Comparison of ENCODE assay signal across 18 cellular contexts in genomic region chr16:71352963-71353460, GRCh38. TPM values are rescaled to one million over a fixed set of nuclear protein-coding genes. Genes with fewer than 3 reads are reported as not detected.
DNase-seq lines count a peak whose midpoint lies in the region; ATAC-seq lines count a peak whose summit lies in the region.
"Had no signal": no experiment of that assay in that cellular context is flagged by ENCODE, and none has a peak within 500 bp of the region (broad histone marks: within the 10 kb centered on the region; RNA-seq: fewer than 3 reads in every experiment).

No MANE protein-coding gene starts in this region.

- ATAC-seq in Right ventricle myocardium superior (ENCODE audit: poor library complexity) (no peak), HG02623 (IDR thresholded peaks at IDR 0.05; ENCODE audit: unreplicated experiment) (no peak)
- ATAC-seq: CD8-positive, alpha-beta T cell; GM12878 had no signal

- intact Hi-C loops in cardiac septum (cut with DNase I), result no loop called here
- intact Hi-C loops in Right ventricle myocardium superior (cut with DNase I), result no loop called here

- peak; percentile 54 for DNase-seq in cardiac septum (ENCODE audit: low spot score)
- no peak for DNase-seq in Right ventricle myocardium superior
- DNase-seq in islet precursor cell, result peak; percentile 6
- DNase-seq in mesenteric fat pad (ENCODE audit: low spot score), result peak; percentile 3
- no peak for DNase-seq in LoVo (ENCODE audit: low spot score)
- DNase-seq in NCI-H187 (lab: John Stamatoyannopoulos, UW), result no peak
- DNase-seq: 8988T, Calu3, DMS 273 treated with DMSO at 0.1 percent for 48 hours, DND-41, EL, GOT3, H7, IMR-90 had no signal

RNA-seq across cellular contexts. Expression of gene CALB2, which starts 5.5 kb away (rescaled TPM):
- 0.70 TPM for total RNA-seq in cardiac septum
- 0.30 TPM for total RNA-seq in Right ventricle myocardium superior
- 190 TPM for total RNA-seq in mesenteric fat pad
- total RNA-seq: A673; CD8-positive, alpha-beta T cell; GM12878 had no signal

Comparison
In these comparisons a context has a peak if more than half of its experiments do, and no peak if none do; other contexts are left out.
1. DNase-seq: peak in cardiac septum (single experiment), islet precursor cell (single experiment) and mesenteric fat pad (single experiment); none in Right ventricle myocardium superior (single experiment), LoVo (single experiment) and NCI-H187 (0 of 2).
2. RNA of gene CALB2, which starts 5.5 kb away (total RNA-seq): 190 TPM in mesenteric fat pad (single experiment); 0.70 TPM in cardiac septum (single experiment) and 0.30 TPM in Right ventricle myocardium superior (single experiment); every median in the first group is over 100 times any median in the second.